Comparison of ENCODE assay signal across 25 cellular contexts in genomic region chr21:46399686-46400085, GRCh38. TPM values are rescaled to one million over a fixed set of nuclear protein-coding genes. Genes with fewer than 3 reads are reported as not detected.
A peak's percentile ranks its signal among the peaks of the same experiment; 100 is the strongest.
DNase-seq lines count a peak whose midpoint lies in the region; ATAC-seq and TF ChIP-seq lines count a peak whose summit lies in the region.
"Had no signal": no experiment of that assay in that cellular context is flagged by ENCODE, and none has a peak within 500 bp of the region (broad histone marks: within the 10 kb centered on the region; RNA-seq: fewer than 3 reads in every experiment).

No MANE protein-coding gene starts in this region.

- DNase-seq in left ventricle myocardium superior (peak; percentile 3), right cardiac atrium (no peak), chondrocyte (ENCODE audit: low spot score) (peak; percentile 46), lower lobe of right lung (peak; percentile 10), Kasumi-1 (lab: John Stamatoyannopoulos, UW) (no peak), NCI-H69 (lab: John Stamatoyannopoulos, UW) (no peak)
- DNase-seq: AML-193; CD4-positive, alpha-beta memory T cell; COR-L47; DMS53; Karpas-422; MV-4-11; NCI-H1105; NCI-H1436 treated with DMSO at 0.1 percent for 48 hours; NCI-H187 treated with DMSO at 0.1 percent for 48 hours; NCI-H2171 treated with DMSO at 0.1 percent for 48 hours; NCI-H345; NCI-H510A treated with DMSO at 0.1 percent for 48 hours; NCI-H774 had no signal

- H3K27me3 ChIP-seq in right cardiac atrium (ENCODE audit: control insufficient read depth, insufficient read depth) (no peaks in the 10 kb centered on the region), lower lobe of right lung (ENCODE audit: low read depth) (no peaks in the 10 kb centered on the region)
- H3K27me3 ChIP-seq: BLaER1 treated with 17β-estradiol and CSF1 and Interleukin-3, amounts not matched to agents 10 nM and 100 nM; SJSA1 had no signal

- no peak for TF ChIP-seq CTCF in chondrocyte (IDR thresholded peaks at IDR 0.05)
- TF ChIP-seq CTCF in lower lobe of right lung (IDR thresholded peaks at IDR 0.05), result no peak

- no peak overlapping the region for H3K27ac Mint-ChIP-seq in chondrocyte (ENCODE audit: unreplicated experiment)
- H3K27ac Mint-ChIP-seq: GM23338 had no signal

- no peaks in the 10 kb centered on the region for H3K4me1 Mint-ChIP-seq in chondrocyte (ENCODE audit: low read depth)
- H3K4me1 Mint-ChIP-seq: GM23338 had no signal

- H3K4me1 ChIP-seq in right cardiac atrium (ENCODE audit: control insufficient read depth, insufficient read depth, low read length) (no peaks in the 10 kb centered on the region), lower lobe of right lung (no peaks in the 10 kb centered on the region)
- H3K4me1 ChIP-seq: A549, SJSA1 had no signal

- WGBS in right cardiac atrium, result 87% methylated on average over 10 of the region's 10 CpGs

- peaks cover 36% of the 10 kb centered on the region for H3K36me3 Mint-ChIP-seq in chondrocyte (ENCODE audit: low read depth)

- H3K9me3 ChIP-seq in right cardiac atrium (ENCODE audit: control insufficient read depth, low read length), result no peaks in the 10 kb centered on the region
- H3K9me3 ChIP-seq in lower lobe of right lung, result no peaks in the 10 kb centered on the region
- H3K9me3 ChIP-seq: A549; BLaER1 treated with 17β-estradiol and CSF1 and Interleukin-3, amounts not matched to agents 10 nM and 100 nM; SJSA1 had no signal

- H3K4me3 ChIP-seq in right cardiac atrium (ENCODE audit: low read length), result no peak overlapping the region
- H3K4me3 ChIP-seq in lower lobe of right lung, result no peak overlapping the region
- H3K4me3 ChIP-seq: A549; BLaER1 treated with 17β-estradiol and CSF1 and Interleukin-3, amounts not matched to agents 10 nM and 100 nM; GM23338; SJSA1 had no signal

- ATAC-seq in left ventricle myocardium superior (no peak), right cardiac atrium (no peak), lower lobe of right lung (no peak), GM19328 (IDR thresholded peaks at IDR 0.05; ENCODE audit: unreplicated experiment) (no peak)
- ATAC-seq: A549, GM23338, Right ventricle myocardium inferior had no signal

- H3K4me3 Mint-ChIP-seq in chondrocyte (ENCODE audit: unreplicated experiment), result no peak overlapping the region
- H3K4me3 Mint-ChIP-seq: CD4-positive, alpha-beta memory T cell; GM23338 had no signal

- H3K27ac ChIP-seq in right cardiac atrium (ENCODE audit: low read length) (no peak overlapping the region), lower lobe of right lung (no peak overlapping the region)
- H3K27ac ChIP-seq: A549; BLaER1 treated with 17β-estradiol and CSF1 and Interleukin-3, amounts not matched to agents 10 nM and 100 nM; SJSA1 had no signal

- intact Hi-C loops in left ventricle myocardium superior (cut with micrococcal nuclease), result no loop called here
- intact Hi-C loops in right cardiac atrium (cut with DNase I), result no loop called here
- intact Hi-C loops in lower lobe of right lung (cut with DNase I), result no loop called here

- peaks cover 79% of the 10 kb centered on the region for H3K36me3 ChIP-seq in lower lobe of right lung

- H3K27me3 Mint-ChIP-seq in chondrocyte (ENCODE audit: low read depth), result no peaks in the 10 kb centered on the region
- H3K27me3 Mint-ChIP-seq: CD4-positive, alpha-beta memory T cell had no signal

- no peaks in the 10 kb centered on the region for H3K9me3 Mint-ChIP-seq in chondrocyte (ENCODE audit: low read depth)
- H3K9me3 Mint-ChIP-seq: CD4-positive, alpha-beta memory T cell; GM23338 had no signal

RNA-seq across cellular contexts. Expression of gene DIP2A, which starts 59.0 kb away (rescaled TPM):
- total RNA-seq in left ventricle myocardium superior, result 28.5 TPM
- 10 to 100 TPM; 36.0 to 40.6 (median 37.4) TPM for total RNA-seq in right cardiac atrium
- polyA plus RNA-seq in right cardiac atrium, result 28.6 TPM
- 27.9 to 37.0 TPM (median 30.3 TPM) in 3 replicates for total RNA-seq in chondrocyte
- total RNA-seq in lower lobe of right lung, result 41.0 TPM

Comparison
In these comparisons a context has a peak if more than half of its experiments do, and no peak if none do; other contexts are left out.
1. DNase-seq: peak in left ventricle myocardium superior (single experiment), chondrocyte (single experiment) and lower lobe of right lung (single experiment); none in right cardiac atrium (0 of 3), Kasumi-1 (0 of 2) and NCI-H69 (single experiment).